In the genomic region with DNA sequence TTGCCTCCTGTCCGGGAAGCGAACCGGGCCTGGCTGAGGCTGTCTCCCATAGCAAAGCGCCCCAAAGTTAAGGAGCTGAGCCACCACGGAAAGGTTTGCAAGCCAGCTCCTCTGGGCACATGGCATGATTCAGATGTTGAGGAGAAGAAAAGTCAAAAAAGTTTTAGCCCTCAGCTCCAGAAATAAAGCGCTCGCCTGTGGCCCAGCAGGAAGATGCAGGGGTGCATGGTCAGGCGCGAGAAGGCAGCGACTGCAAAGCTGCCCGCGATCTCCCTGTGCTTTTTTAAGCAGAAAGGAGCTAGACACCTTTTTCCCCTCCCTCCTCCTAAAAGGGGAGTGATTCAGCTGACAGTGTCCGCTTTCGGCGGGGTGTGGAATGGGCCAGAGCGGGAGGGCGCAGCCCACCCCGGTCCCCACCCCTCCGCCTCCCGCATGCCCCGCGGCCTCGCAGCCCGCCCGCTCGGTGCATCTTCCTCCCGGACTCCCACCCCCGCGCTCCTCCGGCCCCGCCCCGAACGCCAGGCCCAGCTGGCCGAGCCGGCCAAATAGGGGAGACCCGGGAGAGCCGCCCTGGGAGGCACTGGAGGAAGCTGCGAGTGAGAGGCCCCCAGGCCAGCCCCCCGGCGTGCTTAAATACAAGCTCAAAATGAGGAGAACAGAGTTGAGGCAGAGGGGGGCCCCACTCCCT, we compare ENCODE assay signal across 8 cellular contexts. TPM values are rescaled to one million over a fixed set of nuclear protein-coding genes. Genes with fewer than 3 reads are reported as not detected.
A peak's percentile ranks its signal among the peaks of the same experiment; 100 is the strongest.
DNase-seq lines count a peak whose midpoint lies in the region; ATAC-seq and TF ChIP-seq lines count a peak whose summit lies in the region.

A gene with protein sequence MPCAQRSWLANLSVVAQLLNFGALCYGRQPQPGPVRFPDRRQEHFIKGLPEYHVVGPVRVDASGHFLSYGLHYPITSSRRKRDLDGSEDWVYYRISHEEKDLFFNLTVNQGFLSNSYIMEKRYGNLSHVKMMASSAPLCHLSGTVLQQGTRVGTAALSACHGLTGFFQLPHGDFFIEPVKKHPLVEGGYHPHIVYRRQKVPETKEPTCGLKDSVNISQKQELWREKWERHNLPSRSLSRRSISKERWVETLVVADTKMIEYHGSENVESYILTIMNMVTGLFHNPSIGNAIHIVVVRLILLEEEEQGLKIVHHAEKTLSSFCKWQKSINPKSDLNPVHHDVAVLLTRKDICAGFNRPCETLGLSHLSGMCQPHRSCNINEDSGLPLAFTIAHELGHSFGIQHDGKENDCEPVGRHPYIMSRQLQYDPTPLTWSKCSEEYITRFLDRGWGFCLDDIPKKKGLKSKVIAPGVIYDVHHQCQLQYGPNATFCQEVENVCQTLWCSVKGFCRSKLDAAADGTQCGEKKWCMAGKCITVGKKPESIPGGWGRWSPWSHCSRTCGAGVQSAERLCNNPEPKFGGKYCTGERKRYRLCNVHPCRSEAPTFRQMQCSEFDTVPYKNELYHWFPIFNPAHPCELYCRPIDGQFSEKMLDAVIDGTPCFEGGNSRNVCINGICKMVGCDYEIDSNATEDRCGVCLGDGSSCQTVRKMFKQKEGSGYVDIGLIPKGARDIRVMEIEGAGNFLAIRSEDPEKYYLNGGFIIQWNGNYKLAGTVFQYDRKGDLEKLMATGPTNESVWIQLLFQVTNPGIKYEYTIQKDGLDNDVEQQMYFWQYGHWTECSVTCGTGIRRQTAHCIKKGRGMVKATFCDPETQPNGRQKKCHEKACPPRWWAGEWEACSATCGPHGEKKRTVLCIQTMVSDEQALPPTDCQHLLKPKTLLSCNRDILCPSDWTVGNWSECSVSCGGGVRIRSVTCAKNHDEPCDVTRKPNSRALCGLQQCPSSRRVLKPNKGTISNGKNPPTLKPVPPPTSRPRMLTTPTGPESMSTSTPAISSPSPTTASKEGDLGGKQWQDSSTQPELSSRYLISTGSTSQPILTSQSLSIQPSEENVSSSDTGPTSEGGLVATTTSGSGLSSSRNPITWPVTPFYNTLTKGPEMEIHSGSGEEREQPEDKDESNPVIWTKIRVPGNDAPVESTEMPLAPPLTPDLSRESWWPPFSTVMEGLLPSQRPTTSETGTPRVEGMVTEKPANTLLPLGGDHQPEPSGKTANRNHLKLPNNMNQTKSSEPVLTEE (N-terminal part only) (minus strand): TSS at position 260 of the 688 bp plus-strand sequence. CDS start 134 bp downstream, at position 126.

- no peaks in the 10 kb centered on the region for H3K27me3 Mint-ChIP-seq in Calu3 (ENCODE audit: unreplicated experiment)

- peaks cover 5% of the 10 kb centered on the region for H3K36me3 Mint-ChIP-seq in Calu3 (ENCODE audit: insufficient read depth, unreplicated experiment)

- no peak for TF ChIP-seq CTCF in Calu3 (IDR thresholded peaks at IDR 0.05; ENCODE audit: unreplicated experiment)
- TF ChIP-seq CTCF in dorsolateral prefrontal cortex (IDR thresholded peaks at IDR 0.05 in 54 of 56, conservative IDR thresholded peaks at IDR 0.05 in 2 of 56; ENCODE audit: low read depth in 1 of 56, partially characterized antibody in 56 of 56) = no peak

- H3K27ac ChIP-seq in dorsolateral prefrontal cortex (no peak within 1 kb of the TSS), mesodermal cell (ENCODE audit: low read depth, low read length, severe bottlenecking) (peak within 1 kb of the TSS; percentile 95), aorta (ENCODE audit: low read depth in 1 of 2, low read length in 2 of 2) (peak within 1 kb of the TSS; percentile 29 to 41)

- H3K4me1 ChIP-seq in mesodermal cell (ENCODE audit: control insufficient read depth, insufficient read depth, low read length, poor library complexity, severe bottlenecking) (peaks cover 30% of the 10 kb centered on the region), aorta (ENCODE audit: control insufficient read depth in 1 of 2, insufficient read depth in 2 of 2, low read length in 2 of 2) (no peaks in the 10 kb centered on the region)

- peaks cover 27% of the 10 kb centered on the region for H3K4me1 Mint-ChIP-seq in Calu3 (ENCODE audit: low read depth, unreplicated experiment)

- H3K36me3 ChIP-seq in mesodermal cell (ENCODE audit: control insufficient read depth, insufficient read depth, low read length) (peaks cover 12% of the 10 kb centered on the region), aorta (ENCODE audit: control insufficient read depth in 1 of 2, insufficient read depth in 2 of 2, low read length in 1 of 2) (no peaks in the 10 kb centered on the region)

- H3K9me3 Mint-ChIP-seq in Calu3 (ENCODE audit: low read depth, unreplicated experiment) = peaks cover 5% of the 10 kb centered on the region

- H3K4me3 Mint-ChIP-seq in Calu3 (ENCODE audit: low read depth, unreplicated experiment) = peak within 1 kb of the TSS; percentile 67

- intact Hi-C loops in Calu3 (cut with micrococcal nuclease; ENCODE audit: unreplicated experiment) = loop anchor here (5.0 kb wide), 1 partner anchor 40 kb away; no protein-coding TSS in a partner anchor
- intact Hi-C loops in dorsolateral prefrontal cortex (cut with DNase I) = no loop called here
- intact Hi-C loops in aorta (cut with DNase I) = no loop called here

- H3K27me3 ChIP-seq in dorsolateral prefrontal cortex (peaks cover 0 to 86% (median 38%) of the 10 kb centered on the region in 45 donors), aorta (ENCODE audit: control insufficient read depth in 1 of 2, insufficient read depth in 2 of 2, low read length in 1 of 2) (no peaks in the 10 kb centered on the region)

- no peak within 1 kb of the TSS for H3K27ac Mint-ChIP-seq in Calu3 (ENCODE audit: unreplicated experiment)

- WGBS in mesodermal cell (ENCODE audit: insufficient coverage in 2 of 2), 2 experiments = 0 to 5% methylated on average over 13 to 14 of the region's 40 CpGs
- 0 to 1% methylated on average over 38 to 40 of the region's 40 CpGs for WGBS in aorta, 2 donors

- BruUV-seq in Calu3 (replicated peaks; lab: Mats Ljungman, UMichigan) = no TSS peak

- H3K9me3 ChIP-seq in mesodermal cell (ENCODE audit: control insufficient read depth, low read length) (no peaks in the 10 kb centered on the region), aorta (ENCODE audit: control insufficient read depth, low read length) (no peaks in the 10 kb centered on the region)

- CTCF ChIA-PET in Calu3 (lab: Charles Lee) = interaction anchor here (0.8 kb wide), 1 partner anchor 10 kb away, joined by 3 read pairs; no protein-coding TSS in a partner anchor

- H3K4me3 ChIP-seq in dorsolateral prefrontal cortex (peak within 1 kb of the TSS in 58 of 59 donors; percentile 9 to 65 (median 44)), mesodermal cell (ENCODE audit: extremely low read depth, insufficient read depth, low read length, poor library complexity, severe bottlenecking) (peak within 1 kb of the TSS; percentile 64), aorta (ENCODE audit: low read length in 2 of 2) (peak within 1 kb of the TSS; percentile 49 to 59)

- DNase-seq in Calu3 = peak; percentile 14
- DNase-seq in HS-27A (ENCODE audit: low read depth) = peak; percentile 68
- no peak for DNase-seq in dorsolateral prefrontal cortex
- peak; percentile 60 to 87 for DNase-seq in aorta
- DNase-seq in NOMO-1 treated with dmso at 0.1 percent for 144 hours (lab: John Stamatoyannopoulos, UW; ENCODE audit: unreplicated experiment) = no peak

- ATAC-seq in aorta (ENCODE audit: low FRiP score) = peak; percentile 63
- ATAC-seq in GM21576 (IDR thresholded peaks at IDR 0.05; ENCODE audit: unreplicated experiment) = no peak
- no peak for ATAC-seq in HG03196 (IDR thresholded peaks at IDR 0.05; ENCODE audit: unreplicated experiment)

RNA-seq across cellular contexts. Expression of the gene that starts here (rescaled TPM):
- total RNA-seq in Calu3 (2022) (1.2 TPM in 2 replicates), dorsolateral prefrontal cortex (1 to 10 TPM in 23 of 120 experiments, under 1 TPM in 94, not detected in 3; 0.07 to 3.3 (median 0.49) TPM), aorta (1 to 10 TPM; 3.6 to 7.3 TPM)
- 33.8 TPM for polyA plus RNA-seq in mesodermal cell (2013, experiment 1 of 2)
- polyA plus RNA-seq in mesodermal cell (2013, experiment 2 of 2) = 38.3 TPM
- 1 to 10 TPM in 1 of 2 donors, under 1 TPM in 1; 0.50 to 2.0 TPM for polyA plus RNA-seq in aorta

Comparison
In these comparisons a context has a peak if more than half of its experiments do, and no peak if none do; other contexts are left out.
1. DNase-seq: peak in Calu3 (single experiment), HS-27A (single experiment) and aorta (2 of 2); none in dorsolateral prefrontal cortex (0 of 10) and NOMO-1 treated with dmso at 0.1 percent for 144 hours (single experiment).
2. H3K27ac ChIP-seq: peak in mesodermal cell (single experiment) and aorta (2 of 2); none in dorsolateral prefrontal cortex (0 of 59).
3. Peak in every context shown above with its lines, with median percentiles within 50 percentile points of each other: H3K4me3 ChIP-seq.